ENCODE assay signal across 8 cellular contexts in the genomic region with DNA sequence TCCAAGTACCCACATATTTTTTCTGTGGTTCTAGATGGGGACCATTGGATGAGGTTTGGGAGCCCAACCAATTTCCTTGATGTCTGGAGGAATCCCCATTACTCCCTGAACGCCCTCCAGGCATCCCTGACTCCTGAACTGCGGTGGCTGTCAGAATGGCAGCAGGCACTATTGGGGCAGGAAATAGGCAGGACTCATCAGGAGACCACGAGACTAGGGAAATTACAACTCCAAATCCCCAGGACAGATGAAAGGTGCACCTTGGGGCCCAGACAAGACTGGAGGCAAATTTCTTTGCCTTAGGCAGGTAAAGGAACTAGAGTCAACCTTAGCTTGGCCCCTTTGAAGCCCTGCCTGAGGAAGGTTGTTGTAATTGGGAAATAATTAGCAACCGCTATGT. TPM values are rescaled to one million over a fixed set of nuclear protein-coding genes. Genes with fewer than 3 reads are reported as not detected.
DNase-seq lines count a peak whose midpoint lies in the region; ATAC-seq lines count a peak whose summit lies in the region.

No MANE protein-coding gene starts in this region.

- no peaks in the 10 kb centered on the region for H3K9me3 Mint-ChIP-seq in activated CD4-positive, alpha-beta T cell treated with anti-CD3 and anti-CD28 coated beads for 36 hours (ENCODE audit: low read depth)
- no peaks in the 10 kb centered on the region for H3K9me3 Mint-ChIP-seq in T-cell
- H3K9me3 Mint-ChIP-seq in stimulated activated naive CD8-positive, alpha-beta T cell treated with anti-CD3 and anti-CD28 coated beads, Interleukin-15, amount 100 ng/mL, for 72 hours, result no peaks in the 10 kb centered on the region

- no peaks in the 10 kb centered on the region for H3K36me3 Mint-ChIP-seq in activated CD4-positive, alpha-beta T cell treated with anti-CD3 and anti-CD28 coated beads for 36 hours (ENCODE audit: low read depth)
- no peaks in the 10 kb centered on the region for H3K36me3 Mint-ChIP-seq in T-cell

- peaks cover 23% of the 10 kb centered on the region for H3K4me1 Mint-ChIP-seq in activated CD4-positive, alpha-beta T cell treated with anti-CD3 and anti-CD28 coated beads for 36 hours
- peaks cover 25 to 30% (median 27%) of the 10 kb centered on the region in 3 donors for H3K4me1 Mint-ChIP-seq in T-cell
- peaks cover 27% of the 10 kb centered on the region for H3K4me1 Mint-ChIP-seq in stimulated activated naive CD8-positive, alpha-beta T cell treated with anti-CD3 and anti-CD28 coated beads, Interleukin-15, amount 100 ng/mL, for 72 hours

- H3K4me3 Mint-ChIP-seq in activated CD4-positive, alpha-beta T cell treated with anti-CD3 and anti-CD28 coated beads for 36 hours, result peak overlapping the region; percentile 80
- peak overlapping the region; percentile 24 to 90 (median 83) for H3K4me3 Mint-ChIP-seq in T-cell
- H3K4me3 Mint-ChIP-seq in stimulated activated naive CD8-positive, alpha-beta T cell treated with anti-CD3 and anti-CD28 coated beads, Interleukin-15, amount 100 ng/mL, for 72 hours, result peak overlapping the region; percentile 77 to 87

- no peaks in the 10 kb centered on the region for H3K9me3 ChIP-seq in iPS-18c (ENCODE audit: control insufficient read depth, insufficient read depth, low read length)

- CTCF ChIA-PET in activated CD4-positive, alpha-beta T cell treated with anti-CD3 and anti-CD28 coated beads for 36 hours (lab: Charles Lee), result interaction anchor here (0.6 kb wide), 1 partner anchor 276 kb away, joined by 3 read pairs; no protein-coding TSS in a partner anchor
- CTCF ChIA-PET in T-cell (lab: Charles Lee), result no interaction called here

- H3K4me3 ChIP-seq in iPS-18c (ENCODE audit: insufficient read depth, low read depth, low read length), result peak overlapping the region; percentile 56

- POLR2A ChIA-PET in activated CD4-positive, alpha-beta T cell treated with anti-CD3 and anti-CD28 coated beads for 36 hours (lab: Charles Lee), result no interaction called here
- POLR2A ChIA-PET in T-cell (lab: Charles Lee), result no interaction called here

- no peak for ATAC-seq in activated CD4-positive, alpha-beta T cell treated with anti-CD3 and anti-CD28 coated beads for 36 hours
- ATAC-seq in T-cell (replicated peaks in 1 of 4) (no peak), GM18511 (IDR thresholded peaks at IDR 0.05; ENCODE audit: unreplicated experiment) (no peak), GM18909 (IDR thresholded peaks at IDR 0.05; ENCODE audit: poor library complexity, unreplicated experiment) (no peak)
- no peak for ATAC-seq in stimulated activated naive CD8-positive, alpha-beta T cell treated with anti-CD3 and anti-CD28 coated beads, Interleukin-15, amount 100 ng/mL, for 72 hours

- no peak for DNase-seq in activated CD4-positive, alpha-beta T cell treated with anti-CD3 and anti-CD28 coated beads for 36 hours
- DNase-seq in activated CD4-positive, alpha-beta T cell treated with anti-CD3 and anti-CD28 coated beads, Interleukin-2, amount 50 U/mL, for 1 hour, result no peak
- DNase-seq in T-cell (no peak), NCI-H128 (lab: John Stamatoyannopoulos, UW; ENCODE audit: unreplicated experiment) (no peak)
- DNase-seq in stimulated activated naive CD8-positive, alpha-beta T cell treated with anti-CD3 and anti-CD28 coated beads, Interleukin-15, amount 100 ng/mL, for 72 hours, result no peak

- H3K27me3 Mint-ChIP-seq in activated CD4-positive, alpha-beta T cell treated with anti-CD3 and anti-CD28 coated beads for 36 hours, result no peaks in the 10 kb centered on the region
- H3K27me3 Mint-ChIP-seq in T-cell, result no peaks in the 10 kb centered on the region
- H3K27me3 Mint-ChIP-seq in stimulated activated naive CD8-positive, alpha-beta T cell treated with anti-CD3 and anti-CD28 coated beads, Interleukin-15, amount 100 ng/mL, for 72 hours, result no peaks in the 10 kb centered on the region

- intact Hi-C loops in activated CD4-positive, alpha-beta T cell treated with anti-CD3 and anti-CD28 coated beads for 36 hours (cut with DNase I, micrococcal nuclease), result loop anchor here in 1 of 2 experiments (5.0 kb wide), 1 partner anchor 70 kb away; no protein-coding TSS in a partner anchor

- no peak overlapping the region for H3K27ac Mint-ChIP-seq in activated CD4-positive, alpha-beta T cell treated with anti-CD3 and anti-CD28 coated beads for 36 hours
- no peak overlapping the region for H3K27ac Mint-ChIP-seq in T-cell
- H3K27ac Mint-ChIP-seq in stimulated activated naive CD8-positive, alpha-beta T cell treated with anti-CD3 and anti-CD28 coated beads, Interleukin-15, amount 100 ng/mL, for 72 hours, result no peak overlapping the region

RNA-seq across cellular contexts. Expression of gene CGN, which starts 1.1 kb away (rescaled TPM):
- total RNA-seq in activated CD4-positive, alpha-beta T cell treated with anti-CD3 and anti-CD28 coated beads for 36 hours, result 1 to 10 TPM in 1 of 2 experiments, under 1 TPM in 1; 0.67 to 1.4 TPM
- total RNA-seq in T-cell, result 1 to 10 TPM in 1 of 5 donors, under 1 TPM in 4; 0.37 to 1.3 (median 0.59) TPM

RNA-seq across cellular contexts. Expression of gene TUFT1, which starts 27.8 kb away (rescaled TPM):
- 1 to 10 TPM; 3.2 TPM for total RNA-seq in activated CD4-positive, alpha-beta T cell treated with anti-CD3 and anti-CD28 coated beads for 36 hours
- 1 to 10 TPM; 2.8 to 5.5 (median 4.3) TPM for total RNA-seq in T-cell

RNA-seq across cellular contexts. Expression of gene POGZ, which starts 53.0 kb away (rescaled TPM):
- total RNA-seq in activated CD4-positive, alpha-beta T cell treated with anti-CD3 and anti-CD28 coated beads for 36 hours, result 100 to 1,000 TPM in 1 of 2 experiments, 10 to 100 TPM in 1; 81.3 to 104 TPM
- total RNA-seq in T-cell, result 100 to 1,000 TPM in 2 of 5 donors, 10 to 100 TPM in 3; 93.8 to 133 (median 96.7) TPM
